Comparison of ENCODE assay signal across 8 cellular contexts in genomic region chr15:89130194-89130593, GRCh38. TPM values are rescaled to one million over a fixed set of nuclear protein-coding genes. Genes with fewer than 3 reads are reported as not detected.
DNase-seq lines count a peak whose midpoint lies in the region; ATAC-seq and TF ChIP-seq lines count a peak whose summit lies in the region.

No MANE protein-coding gene starts in this region.

- peak overlapping the region; percentile 96 for H3K27ac ChIP-seq in MM.1S (ENCODE audit: low read length)
- H3K27ac ChIP-seq in neutrophil: peak overlapping the region; percentile 96

- H3K36me3 ChIP-seq in MM.1S (replicated peaks; ENCODE audit: insufficient read depth, low read length) (peaks cover 8% of the 10 kb centered on the region), neutrophil (peaks cover 29% of the 10 kb centered on the region), mucosa of descending colon (ENCODE audit: low read depth) (no peaks in the 10 kb centered on the region)

- peaks cover 81% of the 10 kb centered on the region for H3K79me2 ChIP-seq in MM.1S (ENCODE audit: low read length)

- H3K27me3 ChIP-seq in MM.1S (replicated peaks; ENCODE audit: insufficient read depth, low read length) (no peaks in the 10 kb centered on the region), neutrophil (no peaks in the 10 kb centered on the region)

- H2AFZ ChIP-seq in MM.1S (ENCODE audit: low read length): no peak overlapping the region

- DNase-seq in MM.1S (peak; percentile 94), NOMO-1 treated with DMSO at 0.1 percent for 48 hours (lab: John Stamatoyannopoulos, UW; ENCODE audit: unreplicated experiment) (no peak), 8988T (no peak), mucosa of descending colon (no peak)
- DNase-seq in stimulated activated CD4-positive, alpha-beta T cell treated with anti-CD3 and anti-CD28 coated beads, Interleukin-15, amount 100 ng/mL, for 24 hours: no peak

- H3K4me3 ChIP-seq in MM.1S (ENCODE audit: low read length) (peak overlapping the region; percentile 13; the same call in 1 of the 2 replicates), neutrophil (ENCODE audit: low read depth in 1 of 2, low read length in 1 of 2) (peak overlapping the region; percentile 9 to 41), mucosa of descending colon (no peak overlapping the region)

- H3K9ac ChIP-seq in MM.1S (ENCODE audit: low read length): peak overlapping the region; percentile 65

- ATAC-seq in GM18517 (IDR thresholded peaks at IDR 0.05; ENCODE audit: unreplicated experiment) (peak; percentile 59), GM21717 (IDR thresholded peaks at IDR 0.05; ENCODE audit: unreplicated experiment) (peak; percentile 55), mucosa of descending colon (no peak)

- H3K9me2 ChIP-seq in MM.1S (replicated peaks; ENCODE audit: insufficient read depth, low read length): no peaks in the 10 kb centered on the region

- TF ChIP-seq CTCF in MM.1S (IDR thresholded peaks at IDR 0.05; ENCODE audit: low read length) (no peak), neutrophil (IDR thresholded peaks at IDR 0.05) (peak; percentile 3), mucosa of descending colon (IDR thresholded peaks at IDR 0.05) (no peak)

- H3K9me3 ChIP-seq in MM.1S (replicated peaks; ENCODE audit: insufficient read depth, low read length) (no peaks in the 10 kb centered on the region), neutrophil (no peaks in the 10 kb centered on the region), mucosa of descending colon (no peaks in the 10 kb centered on the region)

- H3K4me2 ChIP-seq in MM.1S (ENCODE audit: low read depth, low read length): peak overlapping the region; percentile 51

- peaks cover 47% of the 10 kb centered on the region for H3F3A ChIP-seq in MM.1S (ENCODE audit: insufficient read depth, low read length)

- H3K4me1 ChIP-seq in MM.1S (ENCODE audit: low read length): peaks cover 76% of the 10 kb centered on the region
- H3K4me1 ChIP-seq in neutrophil (ENCODE audit: control insufficient read depth in 1 of 2, insufficient read depth in 1 of 2, low read depth in 1 of 2, low read length in 1 of 2): peaks cover 73 to 75% of the 10 kb centered on the region in 2 experiments
- peaks cover 3% of the 10 kb centered on the region for H3K4me1 ChIP-seq in mucosa of descending colon (ENCODE audit: low read depth)

- intact Hi-C loops in mucosa of descending colon (cut with DNase I, micrococcal nuclease): loop anchor here in 1 of 2 donors (10.0 kb wide), 1 partner anchor 75 kb away; no protein-coding TSS in a partner anchor

- H4K20me1 ChIP-seq in MM.1S (ENCODE audit: insufficient read depth, low read length): no peaks in the 10 kb centered on the region

RNA-seq across cellular contexts. Expression of gene ABHD2, which starts 41.9 kb away (rescaled TPM):
- 100 to 1,000 TPM in 1 of 3 donors, 10 to 100 TPM in 2; 82.2 to 156 (median 92.7) TPM for total RNA-seq in mucosa of descending colon
